8 cellular contexts compared by ENCODE assay signal in genomic region chr10:112369495-112370423, GRCh38. TPM values are rescaled to one million over a fixed set of nuclear protein-coding genes. Genes with fewer than 3 reads are reported as not detected.
DNase-seq lines count a peak whose midpoint lies in the region; ATAC-seq and TF ChIP-seq lines count a peak whose summit lies in the region.

No MANE protein-coding gene starts in this region.

- H3K79me2 ChIP-seq in GM23338 (replicated peaks; ENCODE audit: insufficient read depth) (no peaks in the 10 kb centered on the region), GM23248 (ENCODE audit: insufficient read depth) (no peaks in the 10 kb centered on the region)

- in situ Hi-C loops in GM23248 (cut with MboI) = no loop called here

- H3K27me3 Mint-ChIP-seq in GM23338 (ENCODE audit: insufficient read depth, low read depth, poor library complexity) = no peaks in the 10 kb centered on the region

- H3K4me1 ChIP-seq in GM23338 (ENCODE audit: insufficient read depth) = no peaks in the 10 kb centered on the region
- H3K4me1 ChIP-seq in GM23248 (ENCODE audit: insufficient read depth) = peaks cover 5% of the 10 kb centered on the region; the same call in 1 of the 2 replicates

- H3K4me3 ChIP-seq in GM23338 (no peak overlapping the region), GM23248 (no peak overlapping the region)

- no peaks in the 10 kb centered on the region for H3K27me3 ChIP-seq in GM23338 (ENCODE audit: insufficient read depth)
- no peaks in the 10 kb centered on the region for H3K27me3 ChIP-seq in GM23248 (replicated peaks; ENCODE audit: insufficient read depth)

- peak; percentile 96 for ATAC-seq in GM18498 (IDR thresholded peaks at IDR 0.05; ENCODE audit: unreplicated experiment)
- ATAC-seq in GM19452 (IDR thresholded peaks at IDR 0.05; ENCODE audit: unreplicated experiment) = peak; percentile 95
- peak; percentile 73 for ATAC-seq in HG03039 (IDR thresholded peaks at IDR 0.05; ENCODE audit: unreplicated experiment)
- no peak for ATAC-seq in GM23338

- no peaks in the 10 kb centered on the region for H3K9me3 ChIP-seq in GM23248 (ENCODE audit: low read depth)

- peaks cover 14% of the 10 kb centered on the region for H3K9me3 Mint-ChIP-seq in GM23338

- 79 to 87% methylated on average over 15 to 38 of the region's 40 CpGs for whole genome bisulfite sequencing in GM23248 (ENCODE audit: low coverage in 1 of 2, low lambda C conversion rate in 2 of 2, missing lambda C conversion rate in 2 of 2), 2 experiments

- peaks cover 3% of the 10 kb centered on the region; the same call in 1 of the 3 replicates for H3K36me3 Mint-ChIP-seq in GM23338 (ENCODE audit: low read depth)

- H4K20me1 ChIP-seq in GM23338 (replicated peaks; ENCODE audit: insufficient read depth) (no peaks in the 10 kb centered on the region), GM23248 (ENCODE audit: insufficient read depth) (no peaks in the 10 kb centered on the region)

- peak; percentile 53 for DNase-seq in central memory CD4-positive, alpha-beta T cell
- DNase-seq in NCI-H2196 treated with DMSO at 0.1 percent for 48 hours (lab: John Stamatoyannopoulos, UW; ENCODE audit: unreplicated experiment) (no peak), SHP77 treated with DMSO at 0.1 percent for 48 hours (lab: John Stamatoyannopoulos, UW) (no peak), GM23338 (ENCODE audit: low spot score) (no peak), GM23248 (no peak)

- H3K4me3 Mint-ChIP-seq in GM23338 = no peak overlapping the region

- H2AFZ ChIP-seq in GM23338 (no peak overlapping the region), GM23248 (no peak overlapping the region)

- H3K9me2 ChIP-seq in GM23338 (ENCODE audit: insufficient read depth) (no peaks in the 10 kb centered on the region), GM23248 (ENCODE audit: insufficient read depth) (no peaks in the 10 kb centered on the region)

- no peak for TF ChIP-seq CTCF in GM23338 (conservative IDR thresholded peaks at IDR 0.05; ENCODE audit: low read depth in 2 of 2)

- H3K4me1 Mint-ChIP-seq in GM23338 = peaks cover under 1% of the 10 kb centered on the region; the same call in 1 of the 3 replicates

- H3K4me2 ChIP-seq in GM23338 = no peak overlapping the region
- H3K4me2 ChIP-seq in GM23248 (ENCODE audit: unreplicated experiment) = no peak overlapping the region

- H3K27ac Mint-ChIP-seq in GM23338 = no peak overlapping the region

- H3K27ac ChIP-seq in GM23338 (ENCODE audit: low read depth) (no peak overlapping the region), GM23248 (no peak overlapping the region)

- no peaks in the 10 kb centered on the region for H3K36me3 ChIP-seq in GM23338 (ENCODE audit: insufficient read depth)
- no peaks in the 10 kb centered on the region for H3K36me3 ChIP-seq in GM23248 (ENCODE audit: low read depth)

- H3F3A ChIP-seq in GM23338 (replicated peaks; ENCODE audit: low read depth) (no peaks in the 10 kb centered on the region), GM23248 (ENCODE audit: insufficient read depth) (no peaks in the 10 kb centered on the region; the same call in 1 of the 2 replicates)

- no peak overlapping the region for H3K9ac ChIP-seq in GM23248

TF ChIP-seq in GM23338, 12 proteins besides CTCF, POLR2A, EP300 and RAD21:
- no peak for TF ChIP-seq ZNF331 (CRISPR knock-in tag; IDR thresholded peaks at IDR 0.05; ENCODE audit: low read depth)
- TF ChIP-seq CREB1 (CRISPR knock-in tag; IDR thresholded peaks at IDR 0.05; ENCODE audit: low read depth) = no peak
- no peak for TF ChIP-seq EZH2 (IDR thresholded peaks at IDR 0.05; ENCODE audit: low read depth, unreplicated experiment)
- TF ChIP-seq STAT1 (IDR thresholded peaks at IDR 0.05; ENCODE audit: unreplicated experiment) = no peak
- TF ChIP-seq POLR2AphosphoS5 (IDR thresholded peaks at IDR 0.05; ENCODE audit: low read depth) = no peak
- no peak for TF ChIP-seq EZH2phosphoT487 (IDR thresholded peaks at IDR 0.05; ENCODE audit: unreplicated experiment)
- no peak for TF ChIP-seq JUNB (IDR thresholded peaks at IDR 0.05; ENCODE audit: unreplicated experiment)
- TF ChIP-seq NANOG (IDR thresholded peaks at IDR 0.05; ENCODE audit: borderline replicate concordance) = no peak

RNA-seq across cellular contexts. Expression of gene ACSL5, which starts 4.2 kb away (rescaled TPM):
- not detected in 2 replicates for total RNA-seq in GM23338 (2014; rRNA removed; shearing (Covaris generic))
- polyA plus RNA-seq in GM23338 (2016; fragmentation: Nextera tagmentation; extraction: Ambion mirVana) (0.09 TPM in 1 of 2 replicates, not detected in the other), GM23248 (2016; fragmentation: Nextera tagmentation; extraction: Ambion mirVana) (1.5 and 1.7 TPM in 2 replicates)
- 1.8 and 3.2 TPM in 2 replicates for total RNA-seq in GM23248 (2014; rRNA removed; shearing (Covaris generic))
